ENCODE assay signal across 20 cellular contexts in the genomic region with DNA sequence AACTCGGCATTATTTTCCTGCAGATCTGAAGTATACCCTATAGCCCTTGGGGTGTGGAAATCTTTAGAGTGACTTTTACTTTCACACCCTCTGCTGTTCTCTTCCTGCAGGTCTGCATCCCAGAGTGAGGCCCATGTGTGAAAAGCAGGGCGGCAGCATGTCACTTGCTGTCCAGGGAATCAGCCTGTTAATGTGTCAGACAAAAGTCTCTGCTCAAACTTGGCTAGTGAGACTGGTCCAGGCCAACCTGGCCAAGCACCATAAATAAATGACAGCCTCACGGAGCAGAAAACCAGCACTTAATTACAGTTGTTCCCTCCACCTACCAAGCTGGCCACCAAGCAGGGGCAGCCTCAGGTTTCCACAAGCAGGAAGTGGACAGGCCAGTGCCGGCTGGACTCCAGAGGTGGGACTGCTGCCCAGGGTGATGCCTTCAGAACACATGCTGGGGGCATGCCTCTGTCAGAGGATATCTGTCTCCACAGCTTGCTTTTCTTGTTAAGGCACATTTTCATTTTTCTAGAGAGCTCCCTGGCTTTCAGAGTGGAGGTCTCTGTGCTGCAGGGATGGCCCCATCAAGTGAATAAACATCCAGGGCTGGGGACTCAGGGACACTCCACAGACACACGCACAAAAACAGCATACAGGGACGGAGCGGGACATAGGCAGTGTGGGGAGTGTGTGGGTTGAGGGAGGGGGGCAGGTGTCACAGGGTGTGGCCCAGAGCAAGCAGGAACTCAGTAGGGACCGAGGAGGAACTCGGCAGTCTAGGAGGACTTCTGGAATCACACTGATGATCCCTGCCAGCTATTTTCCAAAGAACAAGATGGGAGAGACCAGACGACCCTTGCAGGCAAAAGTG.
"Had no signal": no experiment of that assay in that cellular context is flagged by ENCODE, and none has a peak within 500 bp of the region (broad histone marks: within the 10 kb centered on the region; RNA-seq: fewer than 3 reads in every experiment).

No MANE protein-coding gene starts in this region.

- H3K27me3 Mint-ChIP-seq: naive B cell had no signal

- H2AFZ ChIP-seq: neural progenitor cell had no signal

- H3K36me3 Mint-ChIP-seq: naive B cell, neural progenitor cell had no signal

- H3K9me3 ChIP-seq: body of pancreas, ovary, thyroid gland, uterus had no signal

- H3K27ac Mint-ChIP-seq: activated naive CD4-positive, alpha-beta T cell treated with anti-CD3 and anti-CD28 coated beads for 36 hours; activated T-helper 2 cell treated with anti-CD3 and anti-CD28 coated beads, Interferon-gamma antibody, Interleukin-2, Interleukin-4, amounts not matched to agents 10 μg/mL and 5 μg/mL and 100 μg/mL, durations not matched to agents 14 hours and 24 hours and 36 hours; naive B cell; neural progenitor cell had no signal

- ATAC-seq: body of pancreas, left lung, mucosa of descending colon had no signal

- H3K9ac ChIP-seq: neural progenitor cell had no signal

- H3K4me1 ChIP-seq: body of pancreas, left lung, neural progenitor cell, thyroid gland, uterus had no signal

- DNase-seq: activated CD4-positive, alpha-beta T cell treated with anti-CD3 and anti-CD28 coated beads, Interleukin-2, amount 50 U/mL, for 4 hours; activated naive CD4-positive, alpha-beta T cell treated with anti-CD3 and anti-CD28 coated beads for 36 hours; activated T-cell treated with anti-CD3 and anti-CD28 coated beads, Interleukin-2, amount 50 U/mL, for 1 hour; body of pancreas; central memory CD4-positive, alpha-beta T cell; hypothalamus; kidney; left lung; mucosa of descending colon; naive B cell; ovary; stimulated activated CD4-positive, alpha-beta T cell treated with anti-CD3 and anti-CD28 coated beads, Interleukin-12 subunit alpha, Interleukin-12 subunit beta, amount 100 ng/mL, for 4 hours; stimulated activated CD4-positive, alpha-beta T cell treated with anti-CD3 and anti-CD28 coated beads, Interleukin-1b, Interleukin-23, amount 100 ng/mL, for 48 hours; stimulated activated CD8-positive, alpha-beta memory T cell treated with anti-CD3 and anti-CD28 coated beads, Interleukin-4, amount 100 ng/mL, for 48 hours; stimulated activated naive CD4-positive, alpha-beta T cell; thyroid gland; uterus; WERI-Rb-1 had no signal

- H3K9me3 Mint-ChIP-seq: neural progenitor cell had no signal

- H3K4me3 Mint-ChIP-seq: activated naive CD4-positive, alpha-beta T cell treated with anti-CD3 and anti-CD28 coated beads for 36 hours; neural progenitor cell had no signal

- H3K27me3 ChIP-seq: body of pancreas, left lung, neural progenitor cell, ovary, thyroid gland, uterus had no signal

- H3K36me3 ChIP-seq: left lung, neural progenitor cell, ovary, thyroid gland, uterus, WERI-Rb-1 had no signal

- H3K4me1 Mint-ChIP-seq: naive B cell had no signal

- H3K27ac ChIP-seq: body of pancreas, left lung, neural progenitor cell, ovary, thyroid gland, uterus, WERI-Rb-1 had no signal

- H3K4me3 ChIP-seq: body of pancreas, left lung, mucosa of descending colon, neural progenitor cell, ovary, thyroid gland, uterus had no signal

- H3K4me2 ChIP-seq: neural progenitor cell had no signal
